Comparison of ENCODE assay signal across 16 cellular contexts in genomic region chr4:185282968-185283367, GRCh38.
DNase-seq lines count a peak whose midpoint lies in the region; ATAC-seq and TF ChIP-seq lines count a peak whose summit lies in the region.
"Had no signal": no experiment of that assay in that cellular context is flagged by ENCODE, and none has a peak within 500 bp of the region (broad histone marks: within the 10 kb centered on the region; RNA-seq: fewer than 3 reads in every experiment).

No MANE protein-coding gene starts in this region.

- peak; percentile 52 for DNase-seq in A172 (ENCODE audit: low spot score)
- peak; percentile 16 for DNase-seq in HFF-Myc (ENCODE audit: extremely low read depth, low read depth)
- peak; percentile 48 for DNase-seq in WERI-Rb-1
- peak; percentile 40 for DNase-seq in foreskin melanocyte
- no peak for DNase-seq in mucosa of gallbladder (ENCODE audit: low spot score)
- no peak for DNase-seq in pons (ENCODE audit: low spot score)
- DNase-seq: activated CD4-positive, CD25-positive, alpha-beta regulatory T cell; activated T-cell treated with anti-CD3 and anti-CD28 coated beads, Interleukin-2, amount 50 U/mL, for 24 hours; AML-193; heart right ventricle; NCI-H1436; SJCRH30; stimulated activated CD4-positive, alpha-beta T cell treated with anti-CD3 and anti-CD28 coated beads, Interleukin-15, amount 100 ng/mL, for 24 hours; trophoblast cell had no signal

- H3K27ac ChIP-seq in WERI-Rb-1: no peak overlapping the region
- H3K27ac ChIP-seq: heart right ventricle, SJCRH30 had no signal

- no peak overlapping the region for H3K4me3 ChIP-seq in HFF-Myc (replicated peaks; ENCODE audit: low read depth, low read length)
- no peak overlapping the region for H3K4me3 ChIP-seq in WERI-Rb-1 (ENCODE audit: low read depth, low read length)
- H3K4me3 ChIP-seq: heart right ventricle, SJCRH30 had no signal

- TF ChIP-seq CTCF in HFF-Myc (IDR thresholded peaks at IDR 0.05; ENCODE audit: low read depth, low read length, missing control alignments) (peak; percentile 4), WERI-Rb-1 (IDR thresholded peaks at IDR 0.05; ENCODE audit: low read depth, low read length) (0 out of 2 replicates have a peak, but pooled peaks have one; percentile 11)

- no peak for ATAC-seq in HG03469 (IDR thresholded peaks at IDR 0.05; ENCODE audit: unreplicated experiment)
- no peak for ATAC-seq in HG03280 (IDR thresholded peaks at IDR 0.05; ENCODE audit: unreplicated experiment)
- ATAC-seq: heart right ventricle had no signal

- H3K9me3 ChIP-seq in WERI-Rb-1 (ENCODE audit: severe bottlenecking): no peaks in the 10 kb centered on the region
- H3K9me3 ChIP-seq: heart right ventricle, SJCRH30 had no signal

- H3K27me3 ChIP-seq in WERI-Rb-1 (ENCODE audit: insufficient read depth, low read depth, severe bottlenecking): no peaks in the 10 kb centered on the region
- H3K27me3 ChIP-seq: heart right ventricle, SJCRH30 had no signal

- no peaks in the 10 kb centered on the region for H3K36me3 ChIP-seq in WERI-Rb-1
- H3K36me3 ChIP-seq: SJCRH30 had no signal

Comparison
In these comparisons a context has a peak if more than half of its experiments do, and no peak if none do; other contexts are left out.
1. DNase-seq: peak in A172 (single experiment), HFF-Myc (single experiment), WERI-Rb-1 (single experiment) and foreskin melanocyte (single experiment); none in mucosa of gallbladder (single experiment) and pons (single experiment).